ENCODE assay signal across 9 cellular contexts in the genomic region with DNA sequence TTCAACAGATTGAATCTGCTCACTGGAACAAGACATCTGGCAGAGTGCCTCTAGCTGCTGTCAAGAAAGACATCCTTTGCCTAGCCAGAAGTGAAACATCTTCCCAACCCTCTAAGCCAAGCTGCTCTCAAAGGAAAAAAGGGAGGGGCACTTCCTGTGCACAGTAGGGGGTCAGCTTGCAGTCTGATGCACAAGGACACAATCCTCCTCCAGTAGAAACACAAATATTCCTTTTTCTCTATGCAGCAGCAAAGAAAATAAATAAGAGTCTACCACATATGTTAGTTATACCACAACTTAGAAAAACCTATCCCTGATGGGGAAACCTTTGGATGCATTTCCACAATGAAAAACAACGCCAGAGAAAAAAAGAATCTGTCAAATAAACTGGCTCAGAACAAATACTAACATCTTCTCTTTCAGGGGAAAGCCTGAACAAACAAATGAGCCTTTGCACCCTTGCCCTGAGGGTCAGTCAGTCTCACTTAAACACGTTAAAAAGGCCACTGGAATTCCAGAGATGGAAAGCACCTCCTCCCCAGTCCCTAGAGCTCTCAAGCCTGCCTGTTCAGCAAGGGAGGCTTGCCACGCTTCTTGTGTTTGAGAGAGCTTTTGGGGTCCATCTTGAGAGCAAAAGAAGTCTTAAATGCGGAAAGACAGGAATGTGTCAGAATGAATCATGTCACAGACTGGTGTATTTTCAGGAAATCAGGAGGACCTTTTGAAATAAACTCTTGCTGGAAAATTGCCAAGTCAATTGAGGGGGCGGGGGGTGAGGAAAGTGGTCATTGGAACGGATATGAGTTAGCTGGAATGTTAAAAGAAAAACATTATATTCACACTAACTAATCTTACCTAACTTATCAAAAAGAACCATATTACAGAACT. TPM values are rescaled to one million over a fixed set of nuclear protein-coding genes. Genes with fewer than 3 reads are reported as not detected.
A peak's percentile ranks its signal among the peaks of the same experiment; 100 is the strongest.
DNase-seq lines count a peak whose midpoint lies in the region; ATAC-seq, FAIRE-seq and TF ChIP-seq lines count a peak whose summit lies in the region.
"Had no signal": no experiment of that assay in that cellular context is flagged by ENCODE, and none has a peak within 500 bp of the region (broad histone marks: within the 10 kb centered on the region; RNA-seq: fewer than 3 reads in every experiment).

No MANE protein-coding gene starts in this region.

- peaks cover 0 to 3% of the 10 kb centered on the region in 2 donors for H3K9me3 Mint-ChIP-seq in activated naive CD4-positive, alpha-beta T cell treated with anti-CD3 and anti-CD28 coated beads, Interleukin-2, amount 50 U/mL, for 72 hours

- H3K36me3 ChIP-seq in K562 (ENCODE audit: control insufficient read depth, insufficient read depth, low read length), result peaks cover 4% of the 10 kb centered on the region; the same call in 1 of the 3 replicates
- H3K36me3 ChIP-seq in tibial nerve, result peaks cover 0 to 32% (median 0%) of the 10 kb centered on the region in 3 donors

- peaks cover 0 to 37% of the 10 kb centered on the region in 2 experiments; a peak in 4 of 5 replicates for H3K4me1 ChIP-seq in K562 (replicated peaks in 1 of 2; ENCODE audit: control insufficient read depth in 2 of 2, insufficient read depth in 2 of 2, low read length in 2 of 2)
- peaks cover 4 to 94% (median 51%) of the 10 kb centered on the region in 4 donors for H3K4me1 ChIP-seq in tibial nerve

- 20% methylated on average over 6 of the region's 6 CpGs for WGBS in K562 (ENCODE audit: insufficient coverage, low coverage, missing lambda C conversion rate)
- WGBS in tibial nerve, 2 donors, result 7 to 10% methylated on average over 6 of the region's 6 CpGs

- no TSS peak for BruUV-seq in K562 (replicated peaks; lab: Mats Ljungman, UMichigan)

- no peak for TF ChIP-seq POLR2A in K562 (conservative IDR thresholded peaks at IDR 0.05)
- TF ChIP-seq POLR2A in tibial nerve (IDR thresholded peaks at IDR 0.05), result no peak

- TF ChIP-seq RAD21 in K562 (CRISPR knock-in tag; conservative IDR thresholded peaks at IDR 0.05 in 1 of 2, IDR thresholded peaks at IDR 0.05 in 1 of 2), result no peak

- H3K27ac Mint-ChIP-seq in activated naive CD4-positive, alpha-beta T cell treated with anti-CD3 and anti-CD28 coated beads, Interleukin-2, amount 50 U/mL, for 72 hours, result no peak overlapping the region

- CTCF ChIA-PET in K562 (lab: Yijun Ruan, JAX; ENCODE audit: low intra/inter-chr PET ratio), result no interaction called here

- no peak overlapping the region for H2AFZ ChIP-seq in K562 (ENCODE audit: low read depth, low read length)

- POLR2A ChIA-PET in K562 (lab: Yijun Ruan, JAX), result interaction anchor here (1.1 to 2.1 kb wide), 3 partner anchors 10 to 17 kb away, joined by 3 to 8 read pairs (median 5); no protein-coding TSS in a partner anchor

- in situ Hi-C loops in K562 (cut with MboI), result no loop called here

- H3K27me3 ChIP-seq in K562 (ENCODE audit: control insufficient read depth in 2 of 2, insufficient read depth in 2 of 2, low read length in 2 of 2) (no peaks in the 10 kb centered on the region), tibial nerve (no peaks in the 10 kb centered on the region)

- H3K9ac ChIP-seq in K562 (ENCODE audit: insufficient read depth in 1 of 2, low read depth in 2 of 2, low read length in 2 of 2), result no peak overlapping the region

- H3K9me3 ChIP-seq in K562 (replicated peaks; ENCODE audit: control insufficient read depth, insufficient read depth, low read depth, low read length), result no peaks in the 10 kb centered on the region
- no peaks in the 10 kb centered on the region for H3K9me3 ChIP-seq in tibial nerve

- no peaks in the 10 kb centered on the region for H4K20me1 ChIP-seq in K562 (replicated peaks; ENCODE audit: control insufficient read depth, insufficient read depth, low read length)

- peak; percentile 75 for FAIRE-seq in K562 (lab: Jason Lieb, UNC)

- intact Hi-C loops in K562 (cut with micrococcal nuclease), result no loop called here

- DNase-seq in M059J (ENCODE audit: low read depth), result peak; percentile 93
- peak; percentile 37 to 48 (median 44) for DNase-seq in K562 (ENCODE audit: extremely low read depth in 1 of 4, low spot score in 3 of 4)
- DNase-seq in islet precursor cell, result peak; percentile 96
- peak in 1 of 2 donors; percentile 58 for DNase-seq in tibial nerve (ENCODE audit: low spot score in 2 of 2)
- DNase-seq in stimulated activated naive CD4-positive, alpha-beta T cell treated with Interleukin-2 at 50 U/mL for 16 hours (lab: John Stamatoyannopoulos, UW), result no peak
- DNase-seq in activated naive CD4-positive, alpha-beta T cell treated with anti-CD3 and anti-CD28 coated beads, Interleukin-2, amount 50 U/mL, for 72 hours (ENCODE audit: low spot score in 2 of 2), result no peak
- no peak for DNase-seq in effector CD4-positive, alpha-beta T cell
- DNase-seq: midbrain had no signal

- ATAC-seq in K562 (peak; percentile 59), HG02981 (IDR thresholded peaks at IDR 0.05; ENCODE audit: unreplicated experiment) (no peak)
- no peak for ATAC-seq in activated naive CD4-positive, alpha-beta T cell treated with anti-CD3 and anti-CD28 coated beads, Interleukin-2, amount 50 U/mL, for 72 hours

- TF ChIP-seq CTCF in K562 (IDR thresholded peaks at IDR 0.05 in 2 of 3, conservative IDR thresholded peaks at IDR 0.05 in 1 of 3; ENCODE audit: insufficient read depth in 2 of 3, low read depth in 1 of 3, low read length in 3 of 3) (no peak), tibial nerve (IDR thresholded peaks at IDR 0.05) (no peak)

- no peak overlapping the region for H3K27ac ChIP-seq in K562 (ENCODE audit: extremely low read depth, low read depth, low read length)
- peak overlapping the region; percentile 64 to 91 (median 78) for H3K27ac ChIP-seq in tibial nerve

- no peaks in the 10 kb centered on the region for H3K9me1 ChIP-seq in K562 (ENCODE audit: control insufficient read depth, insufficient read depth, low read length)

- no peak overlapping the region for H3K4me3 ChIP-seq in K562
- no peak overlapping the region for H3K4me3 ChIP-seq in tibial nerve

- TF ChIP-seq EP300 in K562 (IDR thresholded peaks at IDR 0.05; ENCODE audit: low read length) (0 out of 2 replicates have a peak, but pooled peaks have one; percentile 1), tibial nerve (IDR thresholded peaks at IDR 0.05) (peak in 1 of 2 donors; percentile 24)

- H3K4me2 ChIP-seq in K562 (ENCODE audit: insufficient read depth, low read length), result no peak overlapping the region

- no peaks in the 10 kb centered on the region for H3K79me2 ChIP-seq in K562 (ENCODE audit: control insufficient read depth, insufficient read depth, low read length)

- peaks cover 0 to 5% of the 10 kb centered on the region in 2 donors for H3K36me3 Mint-ChIP-seq in activated naive CD4-positive, alpha-beta T cell treated with anti-CD3 and anti-CD28 coated beads, Interleukin-2, amount 50 U/mL, for 72 hours

TF ChIP-seq in K562, 482 proteins besides CTCF, POLR2A, EP300 and RAD21 (continues in another document):
- no peak for TF ChIP-seq SRF (CRISPR knock-in tag; IDR thresholded peaks at IDR 0.05)
- TF ChIP-seq E2F4 (CRISPR knock-in tag; IDR thresholded peaks at IDR 0.05; ENCODE audit: low read depth), result no peak
- no peak for TF ChIP-seq GATA2 (CRISPR knock-in tag; IDR thresholded peaks at IDR 0.05)

RNA-seq across cellular contexts. Expression of gene LAMB1, which starts 7.5 kb away (rescaled TPM):
- total RNA-seq in M059J (2014; rRNA removed; shearing (Covaris generic)), result 112 and 225 TPM in 2 replicates
- total RNA-seq in K562 (2011; cell fraction: chromatin; rRNA removed; ENCODE audit: low replicate concordance), result 65.8 and 106 TPM in 2 replicates
- 51.9 and 59.0 TPM in 2 replicates for total RNA-seq in K562 (2011; cell fraction: nucleolus; rRNA removed)
- 55.5 and 61.5 TPM in 2 replicates for total RNA-seq in K562 (2011; cell fraction: nucleoplasm; rRNA removed)
- total RNA-seq in K562 (2014; rRNA removed) (10.2 and 10.5 TPM in 2 replicates), K562 (2014; rRNA removed; fragmentation: Illumina TruSeq; extraction: Trizol) (9.8 and 14.5 TPM in 2 replicates), K562 (2015; rRNA removed; fragmentation: Illumina TruSeq; extraction: Trizol) (17.7 and 18.1 TPM in 2 replicates), K562 (2021) (16.6 and 17.3 TPM in 2 replicates), tibial nerve (100 to 1,000 TPM; 232 to 563 (median 357) TPM)
- polyA plus RNA-seq in K562 (2011; rRNA removed) (12.3 and 21.6 TPM in 2 replicates), K562 (2014; fragmentation: Illumina TruSeq; extraction: Trizol) (13.7 and 14.3 TPM in 2 replicates), K562 (2014; fragmentation: Nextera tagmentation; extraction: Ambion mirVana) (10 to 100 TPM in 1 of 2 experiments, 1 to 10 TPM in 1; 6.0 to 11.7 TPM), K562 (2014; rRNA removed) (9.8 and 16.1 TPM in 2 replicates)
- 12.5 and 21.5 TPM in 2 replicates for polyA plus RNA-seq in K562 (2011; cell fraction: cytosol; rRNA removed)
- 58.9 and 88.5 TPM in 2 replicates for polyA plus RNA-seq in K562 (2011; cell fraction: nucleus; rRNA removed)
- polyA plus RNA-seq in K562 (2012), result 15.6 and 25.8 TPM in 2 replicates
- polyA minus RNA-seq in K562 (2011; rRNA and poly(A)+ RNA removed), result 30.3 and 34.1 TPM in 2 replicates
- polyA minus RNA-seq in K562 (2011; cell fraction: cytosol; rRNA and poly(A)+ RNA removed), result 18.7 and 26.3 TPM in 2 replicates
- 29.2 and 49.0 TPM in 2 replicates for polyA minus RNA-seq in K562 (2011; cell fraction: nucleus; rRNA and poly(A)+ RNA removed)
- total RNA-seq in activated naive CD4-positive, alpha-beta T cell treated with anti-CD3 and anti-CD28 coated beads, Interleukin-2, amount 50 U/mL, for 72 hours, result under 1 TPM in 1 of 2 donors, not detected in 1; 0.27 TPM

Comparison
In these comparisons a context has a peak if more than half of its experiments do, and no peak if none do; other contexts are left out.
1. DNase-seq: peak in M059J (single experiment), K562 (4 of 4) and islet precursor cell (single experiment); none in stimulated activated naive CD4-positive, alpha-beta T cell treated with Interleukin-2 at 50 U/mL for 16 hours (single experiment), activated naive CD4-positive, alpha-beta T cell treated with anti-CD3 and anti-CD28 coated beads, Interleukin-2, amount 50 U/mL, for 72 hours (0 of 2) and effector CD4-positive, alpha-beta T cell (single experiment).